8 cellular contexts compared by ENCODE assay signal in the genomic region with DNA sequence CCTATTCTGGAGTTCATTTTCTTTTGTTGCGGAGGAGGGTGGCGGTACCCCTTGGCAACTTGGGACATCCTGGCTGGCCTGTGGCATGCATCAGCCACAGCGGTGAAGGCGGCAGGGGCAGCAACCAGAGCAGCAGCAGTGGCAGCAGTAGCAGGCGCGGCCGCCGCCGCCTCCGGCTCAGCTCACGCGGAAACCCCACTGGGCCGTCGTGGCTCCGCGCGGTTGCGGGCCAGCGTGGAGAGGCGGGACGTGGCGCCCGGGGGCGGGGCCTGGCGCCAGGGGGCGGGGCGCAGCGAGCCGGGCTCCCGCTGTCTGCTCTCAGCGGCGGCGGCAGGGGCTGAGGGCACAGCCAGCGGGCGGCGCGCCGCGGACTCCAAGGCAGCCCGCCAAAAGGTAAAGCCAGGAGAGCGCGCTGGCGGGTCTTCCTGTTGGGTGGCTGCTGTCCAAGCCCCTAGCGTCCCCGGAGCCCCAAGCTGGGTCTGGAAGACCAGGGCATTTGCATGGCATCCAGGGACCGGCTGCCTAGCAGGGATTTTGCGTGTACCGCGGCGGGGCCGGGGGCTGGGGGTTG.
DNase-seq lines count a peak whose midpoint lies in the region; ATAC-seq and TF ChIP-seq lines count a peak whose summit lies in the region.

No MANE protein-coding gene starts in this region.

- peak overlapping the region; percentile 55 for H3K4me3 ChIP-seq in epithelial cell of proximal tubule (ENCODE audit: low read depth, low read length)
- no peak overlapping the region for H3K4me3 ChIP-seq in naive thymus-derived CD4-positive, alpha-beta T cell (ENCODE audit: low read length)

- intact Hi-C loops in naive thymus-derived CD4-positive, alpha-beta T cell (cut with micrococcal nuclease), result no loop called here

- no peak overlapping the region for H3K27ac Mint-ChIP-seq in neural crest cell (ENCODE audit: unreplicated experiment)
- H3K27ac Mint-ChIP-seq in naive thymus-derived CD4-positive, alpha-beta T cell, result no peak overlapping the region

- no peaks in the 10 kb centered on the region for H3K9me3 Mint-ChIP-seq in neural crest cell
- peaks cover 0 to 23% (median 5%) of the 10 kb centered on the region in 11 donors for H3K9me3 Mint-ChIP-seq in naive thymus-derived CD4-positive, alpha-beta T cell

- ATAC-seq in activated CD4-positive, CD25-positive, alpha-beta regulatory T cell treated with anti-CD3 and anti-CD28 coated beads, Interleukin-2, amount 50 U/mL, for 24 hours, result no peak
- ATAC-seq in HG02571 (IDR thresholded peaks at IDR 0.05; ENCODE audit: unreplicated experiment), result no peak
- no peak for ATAC-seq in naive thymus-derived CD4-positive, alpha-beta T cell

- CTCF ChIA-PET in naive thymus-derived CD4-positive, alpha-beta T cell (lab: Charles Lee), result no interaction called here

- no peak for TF ChIP-seq CTCF in epithelial cell of proximal tubule (conservative IDR thresholded peaks at IDR 0.05; ENCODE audit: low read depth, low read length)
- TF ChIP-seq CTCF in neural crest cell (conservative IDR thresholded peaks at IDR 0.05), result no peak

- no peaks in the 10 kb centered on the region for H3K4me1 ChIP-seq in naive thymus-derived CD4-positive, alpha-beta T cell (ENCODE audit: control insufficient read depth in 2 of 2, insufficient read depth in 2 of 2, low read length in 2 of 2)

- peaks cover 10% of the 10 kb centered on the region for H3K4me1 Mint-ChIP-seq in neural crest cell
- peaks cover 0 to 4% (median 0%) of the 10 kb centered on the region in 7 donors for H3K4me1 Mint-ChIP-seq in naive thymus-derived CD4-positive, alpha-beta T cell

- peaks cover 62% of the 10 kb centered on the region for H3K27me3 Mint-ChIP-seq in neural crest cell (ENCODE audit: low read depth)
- H3K27me3 Mint-ChIP-seq in naive thymus-derived CD4-positive, alpha-beta T cell, result peaks cover 37 to 54% (median 43%) of the 10 kb centered on the region in 5 donors

- POLR2A ChIA-PET in naive thymus-derived CD4-positive, alpha-beta T cell (lab: Charles Lee), result no interaction called here

- H3K4me3 Mint-ChIP-seq in neural crest cell, result peak overlapping the region; percentile 77
- H3K4me3 Mint-ChIP-seq in naive thymus-derived CD4-positive, alpha-beta T cell, result no peak overlapping the region

- no peaks in the 10 kb centered on the region for H3K36me3 ChIP-seq in naive thymus-derived CD4-positive, alpha-beta T cell (ENCODE audit: control insufficient read depth in 2 of 3, insufficient read depth in 3 of 3, low read length in 3 of 3)

- H3K27ac ChIP-seq in naive thymus-derived CD4-positive, alpha-beta T cell (ENCODE audit: low read depth, low read length), result no peak overlapping the region

- DNase-seq in ELF-1 (ENCODE audit: low read depth, low spot score) (peak; percentile 53), NCI-H2171 (lab: John Stamatoyannopoulos, UW) (peak; percentile 35), epithelial cell of proximal tubule (ENCODE audit: low read depth) (no peak), neural crest cell (ENCODE audit: low read depth, low spot score) (peak; percentile 54)
- DNase-seq in naive thymus-derived CD4-positive, alpha-beta T cell, result no peak
- DNase-seq in stimulated activated naive CD4-positive, alpha-beta T cell (lab: John Stamatoyannopoulos, UW), result no peak

- no peaks in the 10 kb centered on the region for H3K9me3 ChIP-seq in naive thymus-derived CD4-positive, alpha-beta T cell (ENCODE audit: control insufficient read depth in 2 of 3, low read length in 3 of 3)

- no peaks in the 10 kb centered on the region for H3K36me3 Mint-ChIP-seq in neural crest cell (ENCODE audit: low read depth)
- peaks cover 0 to 8% (median 0%) of the 10 kb centered on the region in 5 donors for H3K36me3 Mint-ChIP-seq in naive thymus-derived CD4-positive, alpha-beta T cell

- peaks cover 0 to 3% of the 10 kb centered on the region in 2 donors for H3K27me3 ChIP-seq in naive thymus-derived CD4-positive, alpha-beta T cell (ENCODE audit: control insufficient read depth in 2 of 2, insufficient read depth in 2 of 2, low read length in 2 of 2)

Comparison
In these comparisons a context has a peak if more than half of its experiments do, and no peak if none do; other contexts are left out.
1. DNase-seq: peak in ELF-1 (single experiment), NCI-H2171 (single experiment) and neural crest cell (single experiment); none in epithelial cell of proximal tubule (single experiment), naive thymus-derived CD4-positive, alpha-beta T cell (0 of 9) and stimulated activated naive CD4-positive, alpha-beta T cell (0 of 6).